1 cellular context compared by ENCODE assay signal in genomic region chr2:156817430-156817829, GRCh38.
TF ChIP-seq lines count a peak whose summit lies in the region.

No MANE protein-coding gene starts in this region.

TF ChIP-seq in K562, 482 proteins besides CTCF, POLR2A, EP300 and RAD21 (continued from another document):
- TF ChIP-seq PRDM10 (IDR thresholded peaks at IDR 0.05; ENCODE audit: partially characterized antibody) (no peak), HNRNPUL1 (IDR thresholded peaks at IDR 0.05; ENCODE audit: low read length) (no peak), MAFG (tag; conservative IDR thresholded peaks at IDR 0.05) (peak; percentile 79), C11orf30 (IDR thresholded peaks at IDR 0.05; ENCODE audit: low read depth) (peak; percentile 63; the same call in 1 of the 2 replicates), MAFK (IDR thresholded peaks at IDR 0.05; ENCODE audit: low read length) (peak; percentile 70; the same call in 1 of the 2 replicates), CREB1 (IDR thresholded peaks at IDR 0.05) (no peak), CREB1 (CRISPR knock-in tag; IDR thresholded peaks at IDR 0.05) (no peak)
TF ChIP-seq in K562: peak in this region for 5.
